ENCODE assay signal across 27 cellular contexts in the genomic region with DNA sequence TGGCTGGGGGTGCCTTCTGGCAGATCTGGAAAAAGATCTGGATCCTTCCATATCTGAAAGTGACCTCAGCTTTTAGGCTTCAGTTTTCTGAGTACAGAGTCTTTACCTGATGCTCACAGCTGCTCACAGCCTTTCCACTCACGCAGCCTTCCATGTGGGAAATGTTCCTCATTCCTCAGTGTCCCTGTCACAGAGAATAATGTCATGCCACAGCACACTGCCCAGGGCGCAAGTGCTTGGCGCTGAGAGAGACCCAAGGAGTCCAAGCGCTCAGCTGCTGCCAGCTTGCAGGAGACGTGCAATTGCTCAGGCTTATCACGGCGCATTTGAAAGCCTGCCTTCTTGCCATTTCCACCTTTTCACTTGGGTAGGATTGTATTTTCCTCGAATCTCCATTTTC.
"Had no signal": no experiment of that assay in that cellular context is flagged by ENCODE, and none has a peak within 500 bp of the region (broad histone marks: within the 10 kb centered on the region; RNA-seq: fewer than 3 reads in every experiment).

No MANE protein-coding gene starts in this region.

- H3K79me2 ChIP-seq: parathyroid adenoma had no signal

- H3K4me3 ChIP-seq: neural progenitor cell, ovary, right lobe of liver, sigmoid colon, skin epidermis, stomach, thoracic aorta, thyroid gland, tibial nerve, upper lobe of right lung, uterus had no signal

- H3K36me3 Mint-ChIP-seq: natural killer cell treated with Interleukin-12 subunit alpha and Interleukin-12 subunit beta and Interleukin-15 and Interleukin-18, amount 100 ng/mL, for 72 hours; neural progenitor cell; stimulated activated effector memory CD8-positive, alpha-beta T cell treated with anti-CD3 and anti-CD28 coated beads, Interleukin-12 subunit alpha, Interleukin-12 subunit beta, amount 100 ng/mL, for 72 hours; stimulated activated naive B cell treated with anti-CD40 and anti-IgM and Interleukin-4, amounts not matched to agents 10 μg/mL and 1 μg/mL and 100 μg/mL, for 72 hours; type B pancreatic cell had no signal

- H3K27me3 ChIP-seq: neural progenitor cell, ovary, right lobe of liver, sigmoid colon, stomach, thyroid gland, tibial nerve, upper lobe of right lung, uterus had no signal

- H3K4me2 ChIP-seq: neural progenitor cell had no signal

- H3K27me3 Mint-ChIP-seq: stimulated activated naive B cell treated with anti-CD40 and anti-IgM and Interleukin-4, amounts not matched to agents 10 μg/mL and 1 μg/mL and 100 μg/mL, for 72 hours; stimulated activated naive CD8-positive, alpha-beta T cell treated with anti-CD3 and anti-CD28 coated beads, Interleukin-15, Interleukin-2, amounts not matched to agents 100 ng/mL and 50 ng/mL, for 24 hours had no signal

- H2AFZ ChIP-seq: neural progenitor cell, parathyroid adenoma had no signal

- DNase-seq: naive thymus-derived CD4-positive, alpha-beta T cell; occipital lobe; ovary; posterior cingulate gyrus; right cardiac atrium; right lobe of liver; sigmoid colon; stimulated activated CD4-positive, alpha-beta T cell treated with anti-CD3 and anti-CD28 coated beads, Interleukin-15, amount 100 ng/mL, for 24 hours; stimulated activated CD4-positive, alpha-beta T cell treated with anti-CD3 and anti-CD28 coated beads, Interleukin-2, amount 100 ng/mL, for 24 hours; stimulated activated CD4-positive, alpha-beta T cell treated with anti-CD3 and anti-CD28 coated beads, Interleukin-2, amount 100 ng/mL, for 48 hours; stimulated activated CD4-positive, alpha-beta T cell treated with anti-CD3 and anti-CD28 coated beads, Interleukin-4, amount 100 ng/mL, for 24 hours; stimulated activated naive B cell treated with anti-CD40 and anti-IgM and Interleukin-4, amounts not matched to agents 10 μg/mL and 1 μg/mL and 100 μg/mL, for 72 hours; stimulated activated naive CD4-positive, alpha-beta T cell treated with Interleukin-2 at 50 U/mL for 16 hours; stomach; thyroid gland; upper lobe of right lung; uterus had no signal

- H3K27ac ChIP-seq: neural progenitor cell, ovary, parathyroid adenoma, right lobe of liver, sigmoid colon, skin epidermis, stomach, thoracic aorta, thyroid gland, tibial nerve, upper lobe of right lung, uterus had no signal

- H3K4me1 Mint-ChIP-seq: neural progenitor cell; stimulated activated effector memory CD8-positive, alpha-beta T cell treated with anti-CD3 and anti-CD28 coated beads, Interleukin-12 subunit alpha, Interleukin-12 subunit beta, amount 100 ng/mL, for 72 hours; stimulated activated naive B cell treated with anti-CD40 and anti-IgM and Interleukin-4, amounts not matched to agents 10 μg/mL and 1 μg/mL and 100 μg/mL, for 72 hours had no signal

- H3K4me1 ChIP-seq: neural progenitor cell, parathyroid adenoma, right lobe of liver, sigmoid colon, stomach, thyroid gland, tibial nerve, upper lobe of right lung, uterus had no signal

- H3K9ac ChIP-seq: neural progenitor cell, parathyroid adenoma had no signal

- H3K27ac Mint-ChIP-seq: naive thymus-derived CD4-positive, alpha-beta T cell; natural killer cell treated with Interleukin-12 subunit alpha and Interleukin-12 subunit beta and Interleukin-15 and Interleukin-18, amount 100 ng/mL, for 72 hours; neural progenitor cell; progenitor cell of endocrine pancreas; stimulated activated effector memory CD8-positive, alpha-beta T cell treated with anti-CD3 and anti-CD28 coated beads, Interleukin-12 subunit alpha, Interleukin-12 subunit beta, amount 100 ng/mL, for 72 hours; stimulated activated naive B cell treated with anti-CD40 and anti-IgM and Interleukin-4, amounts not matched to agents 10 μg/mL and 1 μg/mL and 100 μg/mL, for 72 hours; stimulated activated naive CD8-positive, alpha-beta T cell treated with anti-CD3 and anti-CD28 coated beads, Interleukin-15, Interleukin-2, amounts not matched to agents 100 ng/mL and 50 ng/mL, for 24 hours; type B pancreatic cell had no signal

- ATAC-seq: naive thymus-derived CD4-positive, alpha-beta T cell; right cardiac atrium; right lobe of liver; stimulated activated effector memory CD8-positive, alpha-beta T cell treated with anti-CD3 and anti-CD28 coated beads, Interleukin-12 subunit alpha, Interleukin-12 subunit beta, amount 100 ng/mL, for 72 hours; stimulated activated naive B cell treated with anti-CD40 and anti-IgM and Interleukin-4, amounts not matched to agents 10 μg/mL and 1 μg/mL and 100 μg/mL, for 72 hours; upper lobe of right lung had no signal

- H3K4me3 Mint-ChIP-seq: naive thymus-derived CD4-positive, alpha-beta T cell; natural killer cell treated with Interleukin-12 subunit alpha and Interleukin-12 subunit beta and Interleukin-15 and Interleukin-18, amount 100 ng/mL, for 72 hours; neural progenitor cell; stimulated activated effector memory CD8-positive, alpha-beta T cell treated with anti-CD3 and anti-CD28 coated beads, Interleukin-12 subunit alpha, Interleukin-12 subunit beta, amount 100 ng/mL, for 72 hours; stimulated activated naive B cell treated with anti-CD40 and anti-IgM and Interleukin-4, amounts not matched to agents 10 μg/mL and 1 μg/mL and 100 μg/mL, for 72 hours; stimulated activated naive CD8-positive, alpha-beta T cell treated with anti-CD3 and anti-CD28 coated beads, Interleukin-15, Interleukin-2, amounts not matched to agents 100 ng/mL and 50 ng/mL, for 24 hours; type B pancreatic cell had no signal

- H3K9me3 ChIP-seq: ovary, right lobe of liver, thoracic aorta, thyroid gland, upper lobe of right lung, uterus had no signal

- H3K36me3 ChIP-seq: neural progenitor cell, ovary, right lobe of liver, sigmoid colon, stomach, thoracic aorta, thyroid gland, tibial nerve, upper lobe of right lung, uterus had no signal
